ENCODE assay signal across 19 cellular contexts in genomic region chr6:138486249-138487121, GRCh38. TPM values are rescaled to one million over a fixed set of nuclear protein-coding genes. Genes with fewer than 3 reads are reported as not detected.
DNase-seq lines count a peak whose midpoint lies in the region; ATAC-seq and TF ChIP-seq lines count a peak whose summit lies in the region.
"Had no signal": no experiment of that assay in that cellular context is flagged by ENCODE, and none has a peak within 500 bp of the region (broad histone marks: within the 10 kb centered on the region; RNA-seq: fewer than 3 reads in every experiment).

No MANE protein-coding gene starts in this region.

- H3K27ac Mint-ChIP-seq in activated T-helper 17 cell treated with anti-CD3 and anti-CD28 coated beads, Interleukin-2, amount 50 U/mL, for 72 hours, result no peak overlapping the region
- peak overlapping the region; percentile 36 for H3K27ac Mint-ChIP-seq in type B pancreatic cell

- no peak for DNase-seq in right cardiac atrium
- no peak for DNase-seq in left cardiac atrium
- peak; percentile 29 for DNase-seq in iPS-NIHi7 (ENCODE audit: extremely low spot score)
- no peak for DNase-seq in type B pancreatic cell (ENCODE audit: extremely low spot score, unreplicated experiment)
- no peak for DNase-seq in AG08396 (ENCODE audit: low spot score)
- DNase-seq in activated T-cell treated with anti-CD3 and anti-CD28 coated beads, Interleukin-2, amount 50 U/mL, for 4 hours, result no peak
- DNase-seq: ACHN; activated CD8-positive, alpha-beta memory T cell treated with anti-CD3 and anti-CD28 coated beads for 24 hours; activated naive CD4-positive, alpha-beta T cell treated with Interleukin-2 at 50 U/mL for 16 hours; COR-L47; mesenchymal stem cell; NCI-H187; pancreas; upper lobe of left lung had no signal

- no peak overlapping the region for H3K4me3 Mint-ChIP-seq in activated T-helper 17 cell treated with anti-CD3 and anti-CD28 coated beads, Interleukin-2, amount 50 U/mL, for 72 hours
- H3K4me3 Mint-ChIP-seq in type B pancreatic cell, result peak overlapping the region; percentile 33
- no peak overlapping the region for H3K4me3 Mint-ChIP-seq in activated T-cell treated with anti-CD3 and anti-CD28 coated beads, Interleukin-2, amount 50 U/mL, for 4 hours

- no peak for TF ChIP-seq CTCF in type B pancreatic cell (conservative IDR thresholded peaks at IDR 0.05)

- no peak overlapping the region for H3K4me3 ChIP-seq in right cardiac atrium (ENCODE audit: low read length)
- H3K4me3 ChIP-seq: cardiac muscle cell, heart right ventricle, pancreas, SJSA1, upper lobe of left lung had no signal

- H3K9me3 Mint-ChIP-seq in activated T-helper 17 cell treated with anti-CD3 and anti-CD28 coated beads, Interleukin-2, amount 50 U/mL, for 72 hours, result no peaks in the 10 kb centered on the region
- H3K9me3 Mint-ChIP-seq in type B pancreatic cell, result no peaks in the 10 kb centered on the region
- no peaks in the 10 kb centered on the region for H3K9me3 Mint-ChIP-seq in activated T-cell treated with anti-CD3 and anti-CD28 coated beads, Interleukin-2, amount 50 U/mL, for 4 hours

- H3K4me1 Mint-ChIP-seq in activated T-helper 17 cell treated with anti-CD3 and anti-CD28 coated beads, Interleukin-2, amount 50 U/mL, for 72 hours, result peaks cover 4% of the 10 kb centered on the region
- peaks cover 41% of the 10 kb centered on the region for H3K4me1 Mint-ChIP-seq in type B pancreatic cell (ENCODE audit: unreplicated experiment)
- H3K4me1 Mint-ChIP-seq in activated T-cell treated with anti-CD3 and anti-CD28 coated beads, Interleukin-2, amount 50 U/mL, for 4 hours (ENCODE audit: low read depth), result no peaks in the 10 kb centered on the region

- WGBS in right cardiac atrium, result 78% methylated on average over 5 of the region's 5 CpGs

- H3K27me3 Mint-ChIP-seq in activated T-helper 17 cell treated with anti-CD3 and anti-CD28 coated beads, Interleukin-2, amount 50 U/mL, for 72 hours, result peaks cover 6% of the 10 kb centered on the region
- no peaks in the 10 kb centered on the region for H3K27me3 Mint-ChIP-seq in type B pancreatic cell
- H3K27me3 Mint-ChIP-seq in activated T-cell treated with anti-CD3 and anti-CD28 coated beads, Interleukin-2, amount 50 U/mL, for 4 hours (ENCODE audit: low read depth), result peaks cover 3% of the 10 kb centered on the region

- no peaks in the 10 kb centered on the region for H3K36me3 Mint-ChIP-seq in activated T-helper 17 cell treated with anti-CD3 and anti-CD28 coated beads, Interleukin-2, amount 50 U/mL, for 72 hours (ENCODE audit: low read depth)
- peaks cover 16% of the 10 kb centered on the region for H3K36me3 Mint-ChIP-seq in type B pancreatic cell
- H3K36me3 Mint-ChIP-seq in activated T-cell treated with anti-CD3 and anti-CD28 coated beads, Interleukin-2, amount 50 U/mL, for 4 hours (ENCODE audit: insufficient read depth), result no peaks in the 10 kb centered on the region

- intact Hi-C loops in right cardiac atrium (cut with DNase I), result no loop called here
- intact Hi-C loops in left cardiac atrium (cut with DNase I), result loop anchor here in 1 of 2 donors (10.0 kb wide), 1 partner anchor 52 kb away; no protein-coding TSS in a partner anchor

- peak; percentile 16 to 18 for ATAC-seq in right cardiac atrium
- no peak for ATAC-seq in left cardiac atrium
- peak; percentile 34 for ATAC-seq in activated T-helper 17 cell treated with anti-CD3 and anti-CD28 coated beads, Interleukin-2, amount 50 U/mL, for 72 hours (replicated peaks)
- no peak for ATAC-seq in HG03520 (IDR thresholded peaks at IDR 0.05; ENCODE audit: unreplicated experiment)
- no peak for ATAC-seq in activated T-cell treated with anti-CD3 and anti-CD28 coated beads, Interleukin-2, amount 50 U/mL, for 4 hours

- no peaks in the 10 kb centered on the region for H3K27me3 ChIP-seq in right cardiac atrium (ENCODE audit: control insufficient read depth, insufficient read depth)
- H3K27me3 ChIP-seq: cardiac muscle cell, heart right ventricle, pancreas, SJSA1, upper lobe of left lung had no signal

- peaks cover 4% of the 10 kb centered on the region for H3K4me1 ChIP-seq in right cardiac atrium (ENCODE audit: control insufficient read depth, insufficient read depth, low read length)

- no peaks in the 10 kb centered on the region for H3K9me3 ChIP-seq in right cardiac atrium (ENCODE audit: control insufficient read depth, low read length)
- H3K9me3 ChIP-seq: heart right ventricle, pancreas, SJSA1, upper lobe of left lung had no signal

- no peak overlapping the region for H3K27ac ChIP-seq in right cardiac atrium (ENCODE audit: low read length)
- H3K27ac ChIP-seq: cardiac muscle cell, upper lobe of left lung had no signal

RNA-seq across cellular contexts. Expression of gene NHSL1, which starts 12.8 kb away (rescaled TPM):
- total RNA-seq in right cardiac atrium (10 to 100 TPM; 35.4 to 46.5 (median 38.8) TPM), left cardiac atrium (10 to 100 TPM; 32.1 to 45.1 TPM), type B pancreatic cell (ENCODE audit: low replicate concordance) (29.7 and 63.9 TPM in 2 replicates)
- polyA plus RNA-seq in right cardiac atrium, result 10.5 TPM
- total RNA-seq in activated T-helper 17 cell treated with anti-CD3 and anti-CD28 coated beads, Interleukin-2, amount 50 U/mL, for 72 hours, result 1 to 10 TPM in 1 of 2 donors, under 1 TPM in 1; 0.82 to 1.1 TPM
- total RNA-seq in activated T-cell treated with anti-CD3 and anti-CD28 coated beads, Interleukin-2, amount 50 U/mL, for 4 hours, result under 1 TPM; 0.11 to 0.71 (median 0.68) TPM

Comparison
In these comparisons a context has a peak if more than half of its experiments do, and no peak if none do; other contexts are left out.
1. ATAC-seq: peak in right cardiac atrium (2 of 2) and activated T-helper 17 cell treated with anti-CD3 and anti-CD28 coated beads, Interleukin-2, amount 50 U/mL, for 72 hours (single experiment); none in left cardiac atrium (0 of 2), HG03520 (single experiment) and activated T-cell treated with anti-CD3 and anti-CD28 coated beads, Interleukin-2, amount 50 U/mL, for 4 hours (0 of 2).
2. RNA of gene NHSL1, which starts 12.8 kb away (total RNA-seq): 32.1 to 45.1 TPM in left cardiac atrium, 35.4 to 46.5 TPM in right cardiac atrium and 29.7 to 63.9 TPM in type B pancreatic cell; 0.82 to 1.1 TPM in activated T-helper 17 cell treated with anti-CD3 and anti-CD28 coated beads, Interleukin-2, amount 50 U/mL, for 72 hours and 0.11 to 0.71 TPM in activated T-cell treated with anti-CD3 and anti-CD28 coated beads, Interleukin-2, amount 50 U/mL, for 4 hours; every median in the first group is over 10 times any median in the second.